Comparison of ENCODE assay signal across 23 cellular contexts in genomic region chr12:104870797-104871196, GRCh38.
DNase-seq lines count a peak whose midpoint lies in the region; ATAC-seq, FAIRE-seq and TF ChIP-seq lines count a peak whose summit lies in the region.
"Had no signal": no experiment of that assay in that cellular context is flagged by ENCODE, and none has a peak within 500 bp of the region (broad histone marks: within the 10 kb centered on the region; RNA-seq: fewer than 3 reads in every experiment).

No MANE protein-coding gene starts in this region.

- intact Hi-C loops in activated B cell treated with CpG ODN at 0.5 μM for 24 hours (cut with micrococcal nuclease): no loop called here

- no peak overlapping the region for H3K27ac ChIP-seq in substantia nigra (ENCODE audit: low read depth, low read length, poor library complexity, severe bottlenecking)
- H3K27ac ChIP-seq: adrenal gland, breast epithelium, neutrophil, testis had no signal

- DNase-seq in GM12865 (ENCODE audit: low read depth) (peak; percentile 34), GM19239 (ENCODE audit: insufficient read length, low spot score) (no peak), activated B cell treated with CpG ODN at 0.5 μM for 24 hours (no peak), substantia nigra (lab: John Stamatoyannopoulos, UW) (no peak), NCI-H2227 (lab: John Stamatoyannopoulos, UW; ENCODE audit: unreplicated experiment) (no peak)
- DNase-seq: ACHN; activated CD4-positive, alpha-beta T cell treated with anti-CD3 and anti-CD28 coated beads for 48 hours; activated CD8-positive, alpha-beta memory T cell treated with anti-CD3 and anti-CD28 coated beads, Interleukin-2, amount 50 U/mL, for 48 hours; activated effector memory CD4-positive, alpha-beta T cell treated with anti-CD3 and anti-CD28 coated beads, Interleukin-2, amount 50 U/mL, for 16 hours; adrenal gland; head of caudate nucleus; MG63; NCI-H510A; testis had no signal

- no peaks in the 10 kb centered on the region for H3K27me3 Mint-ChIP-seq in activated B cell treated with CpG ODN at 0.5 μM for 24 hours
- H3K27me3 Mint-ChIP-seq: IgD-negative memory B cell had no signal

- H3K4me3 Mint-ChIP-seq in activated B cell treated with CpG ODN at 0.5 μM for 24 hours: no peak overlapping the region
- H3K4me3 Mint-ChIP-seq: CD14-positive monocyte, IgD-negative memory B cell had no signal

- peak; percentile 60 for FAIRE-seq in GM19239 (lab: Jason Lieb, UNC)
- FAIRE-seq: TTC549 had no signal

- no peaks in the 10 kb centered on the region for H3K9me3 Mint-ChIP-seq in activated B cell treated with CpG ODN at 0.5 μM for 24 hours
- H3K9me3 Mint-ChIP-seq: IgD-negative memory B cell had no signal

- POLR2A ChIA-PET in activated B cell treated with CpG ODN at 0.5 μM for 24 hours (lab: Charles Lee): no interaction called here

- TF ChIP-seq CTCF in GM12865 (IDR thresholded peaks at IDR 0.05; ENCODE audit: insufficient read depth, low read depth, low read length, missing control alignments) (no peak), activated B cell treated with CpG ODN at 0.5 μM for 24 hours (IDR thresholded peaks at IDR 0.05) (no peak)

- no peaks in the 10 kb centered on the region for H3K36me3 Mint-ChIP-seq in activated B cell treated with CpG ODN at 0.5 μM for 24 hours (ENCODE audit: low read depth)
- H3K36me3 Mint-ChIP-seq: CD14-positive monocyte, IgD-negative memory B cell had no signal

- H3K27ac Mint-ChIP-seq in activated B cell treated with CpG ODN at 0.5 μM for 24 hours: no peak overlapping the region
- H3K27ac Mint-ChIP-seq: CD14-positive monocyte, IgD-negative memory B cell had no signal

- peak; percentile 49 for ATAC-seq in HG03354 (IDR thresholded peaks at IDR 0.05; ENCODE audit: poor library complexity, severe bottlenecking, unreplicated experiment)
- peak; percentile 54 for ATAC-seq in activated B cell treated with CpG ODN at 0.5 μM for 24 hours (ENCODE audit: low read depth)
- ATAC-seq in HG02678 (IDR thresholded peaks at IDR 0.05; ENCODE audit: unreplicated experiment): no peak
- no peak for ATAC-seq in GM21717 (IDR thresholded peaks at IDR 0.05; ENCODE audit: unreplicated experiment)
- ATAC-seq: Right ventricle myocardium inferior had no signal

- CTCF ChIA-PET in activated B cell treated with CpG ODN at 0.5 μM for 24 hours (lab: Charles Lee): no interaction called here

- peaks cover 8% of the 10 kb centered on the region for H3K4me1 Mint-ChIP-seq in activated B cell treated with CpG ODN at 0.5 μM for 24 hours
- H3K4me1 Mint-ChIP-seq: IgD-negative memory B cell had no signal

- H3K4me3 ChIP-seq in GM12865 (ENCODE audit: low read depth, low read length): no peak overlapping the region
- H3K4me3 ChIP-seq: adrenal gland, breast epithelium, MG63, testis had no signal

Comparison
In these comparisons a context has a peak if more than half of its experiments do, and no peak if none do; other contexts are left out.
1. ATAC-seq: peak in HG03354 (single experiment) and activated B cell treated with CpG ODN at 0.5 μM for 24 hours (single experiment); none in HG02678 (single experiment) and GM21717 (single experiment).